ENCODE assay signal across 21 cellular contexts in the genomic region with DNA sequence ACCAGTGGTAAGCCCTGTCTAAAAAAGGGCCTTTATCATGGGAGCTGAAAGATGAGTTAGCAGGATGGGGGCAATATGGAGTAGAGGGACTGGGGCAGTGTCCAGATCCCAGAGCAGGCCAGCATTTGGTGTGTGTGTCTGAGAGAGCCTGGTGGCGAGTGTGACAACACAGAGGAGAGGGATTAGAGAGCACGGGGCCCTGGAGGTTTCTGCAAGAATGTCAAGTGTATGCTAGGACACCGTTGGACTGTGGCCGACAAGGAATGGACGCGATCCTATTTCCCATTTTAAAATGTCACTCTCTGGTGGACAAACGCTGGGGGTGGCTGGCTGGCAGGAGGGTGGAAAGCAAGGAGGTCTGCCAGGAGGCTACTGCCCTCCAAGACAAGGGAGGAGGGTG. TPM values are rescaled to one million over a fixed set of nuclear protein-coding genes. Genes with fewer than 3 reads are reported as not detected.
DNase-seq lines count a peak whose midpoint lies in the region; ATAC-seq and TF ChIP-seq lines count a peak whose summit lies in the region.
"Had no signal": no experiment of that assay in that cellular context is flagged by ENCODE, and none has a peak within 500 bp of the region (broad histone marks: within the 10 kb centered on the region; RNA-seq: fewer than 3 reads in every experiment).

No MANE protein-coding gene starts in this region.

- ATAC-seq in activated naive CD8-positive, alpha-beta T cell treated with anti-CD3 and anti-CD28 coated beads, Interleukin-2, amount 50 U/mL, for 24 hours, result no peak
- no peak for ATAC-seq in activated T-helper 17 cell treated with anti-CD3 and anti-CD28 coated beads, Interleukin-2, amount 50 U/mL, for 72 hours (replicated peaks)
- ATAC-seq in lower lobe of right lung (peak; percentile 42 to 59), HG02840 (IDR thresholded peaks at IDR 0.05; ENCODE audit: low FRiP score, unreplicated experiment) (no peak)
- ATAC-seq: natural killer cell treated with Interleukin-12 subunit alpha and Interleukin-12 subunit beta and Interleukin-15 and Interleukin-18, amount 100 ng/mL, for 72 hours had no signal

- H3K27ac ChIP-seq in lower lobe of right lung (peak overlapping the region; percentile 67), tibial artery (peak overlapping the region; percentile 73 to 74)

- H3K27ac Mint-ChIP-seq in activated naive CD8-positive, alpha-beta T cell, result peak overlapping the region; percentile 5
- no peak overlapping the region for H3K27ac Mint-ChIP-seq in activated naive CD8-positive, alpha-beta T cell treated with anti-CD3 and anti-CD28 coated beads, Interleukin-2, amount 50 U/mL, for 24 hours
- H3K27ac Mint-ChIP-seq in activated T-helper 17 cell treated with anti-CD3 and anti-CD28 coated beads, Interleukin-2, amount 50 U/mL, for 72 hours, result peak overlapping the region; percentile 44
- H3K27ac Mint-ChIP-seq: activated T-helper 1 cell treated with anti-CD3 and anti-CD28 coated beads, Interleukin-12 subunit alpha, Interleukin-12 subunit beta, Interleukin-2, Interleukin-4 antibody, amounts not matched to agents 30 ng/mL and 10 ng/mL and 1 ng/mL, durations not matched to agents 14 hours and 24 hours and 36 hours; natural killer cell treated with Interleukin-12 subunit alpha and Interleukin-12 subunit beta and Interleukin-15 and Interleukin-18, amount 100 ng/mL, for 72 hours had no signal

- H3K27me3 Mint-ChIP-seq in activated naive CD8-positive, alpha-beta T cell, result no peaks in the 10 kb centered on the region
- H3K27me3 Mint-ChIP-seq in activated naive CD8-positive, alpha-beta T cell treated with anti-CD3 and anti-CD28 coated beads, Interleukin-2, amount 50 U/mL, for 24 hours, result no peaks in the 10 kb centered on the region
- no peaks in the 10 kb centered on the region for H3K27me3 Mint-ChIP-seq in activated T-helper 17 cell treated with anti-CD3 and anti-CD28 coated beads, Interleukin-2, amount 50 U/mL, for 72 hours
- H3K27me3 Mint-ChIP-seq: natural killer cell treated with Interleukin-12 subunit alpha and Interleukin-12 subunit beta and Interleukin-15 and Interleukin-18, amount 100 ng/mL, for 72 hours had no signal

- peaks cover 21% of the 10 kb centered on the region for H3K36me3 ChIP-seq in lower lobe of right lung
- peaks cover 17 to 47% (median 32%) of the 10 kb centered on the region in 3 donors for H3K36me3 ChIP-seq in tibial artery
- peaks cover 14% of the 10 kb centered on the region; the same call in 1 of the 2 replicates for H3K36me3 ChIP-seq in HAP-1 (replicated peaks)

- H3K4me1 Mint-ChIP-seq in activated naive CD8-positive, alpha-beta T cell (ENCODE audit: low read depth), result peaks cover 4% of the 10 kb centered on the region
- H3K4me1 Mint-ChIP-seq in activated naive CD8-positive, alpha-beta T cell treated with anti-CD3 and anti-CD28 coated beads, Interleukin-2, amount 50 U/mL, for 24 hours, result peaks cover 1% of the 10 kb centered on the region
- H3K4me1 Mint-ChIP-seq in activated T-helper 17 cell treated with anti-CD3 and anti-CD28 coated beads, Interleukin-2, amount 50 U/mL, for 72 hours, result peaks cover 4% of the 10 kb centered on the region

- H3K4me3 ChIP-seq in lower lobe of right lung (no peak overlapping the region), tibial artery (no peak overlapping the region), HAP-1 (no peak overlapping the region)
- H3K4me3 ChIP-seq: sigmoid colon had no signal

- H3K4me3 Mint-ChIP-seq in activated naive CD8-positive, alpha-beta T cell, result no peak overlapping the region
- no peak overlapping the region for H3K4me3 Mint-ChIP-seq in activated naive CD8-positive, alpha-beta T cell treated with anti-CD3 and anti-CD28 coated beads, Interleukin-2, amount 50 U/mL, for 24 hours
- H3K4me3 Mint-ChIP-seq in activated T-helper 17 cell treated with anti-CD3 and anti-CD28 coated beads, Interleukin-2, amount 50 U/mL, for 72 hours, result no peak overlapping the region
- H3K4me3 Mint-ChIP-seq: activated T-helper 1 cell treated with anti-CD3 and anti-CD28 coated beads, Interleukin-12 subunit alpha, Interleukin-12 subunit beta, Interleukin-2, Interleukin-4 antibody, amounts not matched to agents 30 ng/mL and 10 ng/mL and 1 ng/mL, durations not matched to agents 14 hours and 24 hours and 36 hours; natural killer cell treated with Interleukin-12 subunit alpha and Interleukin-12 subunit beta and Interleukin-15 and Interleukin-18, amount 100 ng/mL, for 72 hours had no signal

- no peaks in the 10 kb centered on the region for H3K9me3 Mint-ChIP-seq in activated naive CD8-positive, alpha-beta T cell (ENCODE audit: low read depth)
- H3K9me3 Mint-ChIP-seq in activated naive CD8-positive, alpha-beta T cell treated with anti-CD3 and anti-CD28 coated beads, Interleukin-2, amount 50 U/mL, for 24 hours, result no peaks in the 10 kb centered on the region
- no peaks in the 10 kb centered on the region for H3K9me3 Mint-ChIP-seq in activated T-helper 17 cell treated with anti-CD3 and anti-CD28 coated beads, Interleukin-2, amount 50 U/mL, for 72 hours
- H3K9me3 Mint-ChIP-seq: activated T-helper 1 cell treated with anti-CD3 and anti-CD28 coated beads, Interleukin-12 subunit alpha, Interleukin-12 subunit beta, Interleukin-2, Interleukin-4 antibody, amounts not matched to agents 30 ng/mL and 10 ng/mL and 1 ng/mL, durations not matched to agents 14 hours and 24 hours and 36 hours; natural killer cell treated with Interleukin-12 subunit alpha and Interleukin-12 subunit beta and Interleukin-15 and Interleukin-18, amount 100 ng/mL, for 72 hours had no signal

- peaks cover 5% of the 10 kb centered on the region for H3K36me3 Mint-ChIP-seq in activated naive CD8-positive, alpha-beta T cell
- H3K36me3 Mint-ChIP-seq in activated naive CD8-positive, alpha-beta T cell treated with anti-CD3 and anti-CD28 coated beads, Interleukin-2, amount 50 U/mL, for 24 hours (ENCODE audit: low read depth), result peaks cover 9% of the 10 kb centered on the region
- H3K36me3 Mint-ChIP-seq in activated T-helper 17 cell treated with anti-CD3 and anti-CD28 coated beads, Interleukin-2, amount 50 U/mL, for 72 hours (ENCODE audit: low read depth), result peaks cover 65% of the 10 kb centered on the region

- H3K9me3 ChIP-seq in lower lobe of right lung, result no peaks in the 10 kb centered on the region
- no peaks in the 10 kb centered on the region for H3K9me3 ChIP-seq in tibial artery
- H3K9me3 ChIP-seq in HAP-1, result no peaks in the 10 kb centered on the region
- H3K9me3 ChIP-seq: sigmoid colon had no signal

- DNase-seq in activated naive CD8-positive, alpha-beta T cell treated with anti-CD3 and anti-CD28 coated beads, Interleukin-2, amount 50 U/mL, for 24 hours, result no peak
- DNase-seq in lower lobe of right lung (no peak), tibial artery (peak in 1 of 2 donors; percentile 77), posterior cingulate gyrus (no peak), HAP-1 (ENCODE audit: low spot score in 2 of 2) (no peak)
- DNase-seq: activated CD4-positive, alpha-beta T cell treated with anti-CD3 and anti-CD28 coated beads, Interleukin-2, amount 50 U/mL, for 48 hours; anterior cingulate cortex; COR-L47; NCI-H1436 treated with DMSO at 0.1 percent for 48 hours; NCI-H345; sigmoid colon; stimulated activated CD4-positive, alpha-beta T cell treated with anti-CD3 and anti-CD28 coated beads, Interleukin-4, amount 100 ng/mL, for 1 hour; stimulated activated CD8-positive, alpha-beta memory T cell treated with anti-CD3 and anti-CD28 coated beads, Interleukin-4, amount 100 ng/mL, for 48 hours; trophoblast cell had no signal

- no peaks in the 10 kb centered on the region for H3K27me3 ChIP-seq in lower lobe of right lung (ENCODE audit: low read depth)
- H3K27me3 ChIP-seq in tibial artery, result no peaks in the 10 kb centered on the region
- H3K27me3 ChIP-seq in HAP-1 (ENCODE audit: low read depth), result no peaks in the 10 kb centered on the region
- H3K27me3 ChIP-seq: sigmoid colon had no signal

- H3K4me1 ChIP-seq in lower lobe of right lung (peaks cover 43% of the 10 kb centered on the region), tibial artery (peaks cover 0 to 51% (median 34%) of the 10 kb centered on the region in 4 donors), HAP-1 (peaks cover 2% of the 10 kb centered on the region; the same call in 1 of the 2 replicates)

- in situ Hi-C loops in HAP-1 (cut with MboI; ENCODE audit: low sequenced_read_pairs), result no loop called here

- intact Hi-C loops in lower lobe of right lung (cut with DNase I), result no loop called here
- intact Hi-C loops in tibial artery (cut with DNase I; ENCODE audit: low total_unique reads), result no loop called here
- intact Hi-C loops in posterior cingulate gyrus (cut with DNase I), result no loop called here

- TF ChIP-seq CTCF in lower lobe of right lung (IDR thresholded peaks at IDR 0.05) (no peak), tibial artery (IDR thresholded peaks at IDR 0.05) (no peak)

RNA-seq across cellular contexts. Expression of gene TAC4, which starts 12.4 kb away (rescaled TPM):
- total RNA-seq in activated T-helper 17 cell treated with anti-CD3 and anti-CD28 coated beads, Interleukin-2, amount 50 U/mL, for 72 hours, result not detected
- not detected for total RNA-seq in lower lobe of right lung
- total RNA-seq: activated T-helper 1 cell treated with anti-CD3 and anti-CD28 coated beads, Interleukin-12 subunit alpha, Interleukin-12 subunit beta, Interleukin-2, Interleukin-4 antibody, amounts not matched to agents 30 ng/mL and 10 ng/mL and 1 ng/mL, durations not matched to agents 14 hours and 24 hours and 36 hours; H4; liver; natural killer cell treated with Interleukin-12 subunit alpha and Interleukin-12 subunit beta and Interleukin-15 and Interleukin-18, amount 100 ng/mL, for 72 hours; sigmoid colon had no signal

RNA-seq across cellular contexts. Expression of gene KAT7, which starts 47.0 kb away (rescaled TPM):
- total RNA-seq in activated T-helper 17 cell treated with anti-CD3 and anti-CD28 coated beads, Interleukin-2, amount 50 U/mL, for 72 hours, result 10 to 100 TPM; 66.4 to 86.4 TPM
- total RNA-seq in lower lobe of right lung, result 56.7 TPM

Comparison
In these comparisons a context has a peak if more than half of its experiments do, and no peak if none do; other contexts are left out.
1. ATAC-seq: peak in lower lobe of right lung (2 of 2); none in activated naive CD8-positive, alpha-beta T cell treated with anti-CD3 and anti-CD28 coated beads, Interleukin-2, amount 50 U/mL, for 24 hours (single experiment), activated T-helper 17 cell treated with anti-CD3 and anti-CD28 coated beads, Interleukin-2, amount 50 U/mL, for 72 hours (single experiment) and HG02840 (single experiment).